Comparison of ENCODE assay signal across 8 cellular contexts in the genomic region with DNA sequence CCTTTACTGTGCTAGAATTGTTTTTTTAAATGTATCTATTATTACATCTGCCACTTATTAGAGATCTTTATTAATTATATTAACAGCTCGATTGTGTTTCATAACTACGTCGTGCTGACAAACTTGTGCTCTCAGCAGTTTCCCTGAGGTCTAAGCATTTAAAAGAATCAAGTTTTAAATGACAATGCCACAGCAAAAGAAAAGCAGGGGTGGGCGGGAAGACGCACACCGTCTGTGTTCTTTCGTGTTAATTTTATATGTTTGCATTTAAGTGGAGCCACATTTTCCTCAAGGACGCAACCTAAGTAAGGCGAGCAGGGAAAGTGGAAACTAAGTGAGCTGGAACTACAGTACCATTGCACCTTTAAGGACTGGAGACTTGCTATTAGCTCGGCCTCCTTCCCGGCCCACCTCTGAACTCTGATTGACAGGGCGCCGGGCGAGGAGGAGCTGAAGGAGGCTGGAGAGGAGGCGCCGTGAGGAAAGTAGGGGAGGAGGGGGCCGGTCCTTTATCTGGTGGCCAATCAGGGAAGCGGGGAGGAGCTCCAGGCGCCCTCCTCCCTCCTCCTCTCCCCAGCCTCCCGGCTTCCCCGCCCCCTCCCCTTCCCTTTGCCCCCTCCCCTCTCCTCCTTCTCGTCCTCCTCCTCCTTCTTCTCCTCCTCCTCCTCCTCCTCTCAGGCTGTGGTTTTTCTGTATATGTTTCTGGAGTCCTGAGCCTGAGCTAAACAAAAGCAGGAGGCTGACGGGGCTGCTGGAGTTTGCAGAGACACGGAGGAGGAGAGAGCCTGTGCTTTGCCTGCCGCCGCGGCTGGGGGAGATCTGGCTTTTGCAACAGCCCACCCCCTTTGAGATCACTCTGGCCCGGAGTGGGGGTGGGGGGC. TPM values are rescaled to one million over a fixed set of nuclear protein-coding genes. Genes with fewer than 3 reads are reported as not detected.
A peak's percentile ranks its signal among the peaks of the same experiment; 100 is the strongest.
DNase-seq lines count a peak whose midpoint lies in the region; ATAC-seq and TF ChIP-seq lines count a peak whose summit lies in the region.

A gene (plus strand): TSS at position 724 of the 881 bp plus-strand sequence.

- H3K27me3 ChIP-seq in iPS-15b (ENCODE audit: control insufficient read depth, insufficient read depth, low read length) (no peaks in the 10 kb centered on the region), gastrocnemius medialis (no peaks in the 10 kb centered on the region)

- H3K9ac ChIP-seq in iPS-15b (ENCODE audit: low read depth, low read length): peak within 1 kb of the TSS; percentile 86

- TF ChIP-seq POLR2A in gastrocnemius medialis (IDR thresholded peaks at IDR 0.05): peak; percentile 66 to 92

- H3K9me3 ChIP-seq in iPS-15b (ENCODE audit: control insufficient read depth, insufficient read depth, low read length) (no peaks in the 10 kb centered on the region), gastrocnemius medialis (no peaks in the 10 kb centered on the region)

- H3K36me3 ChIP-seq in iPS-15b (ENCODE audit: control insufficient read depth, insufficient read depth, low read length) (no peaks in the 10 kb centered on the region), gastrocnemius medialis (no peaks in the 10 kb centered on the region)

- TF ChIP-seq CTCF in gastrocnemius medialis (IDR thresholded peaks at IDR 0.05 in 4 of 5, conservative IDR thresholded peaks at IDR 0.05 in 1 of 5): peak in 1 of 5 experiments; percentile 2

- intact Hi-C loops in gastrocnemius medialis (cut with DNase I; ENCODE audit: low total_unique reads): loop anchor here (2.0 kb wide), 1 partner anchor 44 kb away; no protein-coding TSS in a partner anchor

- in situ Hi-C loops in T47D (cut with HindIII; ENCODE audit: low pct_unique_long_range_greater_than_20kb, low sequenced_read_pairs) (no loop called here), gastrocnemius medialis (cut with MboI; ENCODE audit: low sequenced_read_pairs in 4 of 4) (loop anchor here in 1 of 4 donors (5.0 kb wide), 1 partner anchor 234 kb away; no protein-coding TSS in a partner anchor)

- DNase-seq in NCI-H2107 (lab: John Stamatoyannopoulos, UW) (peak; percentile 98), UCSD-AML1 (lab: John Stamatoyannopoulos, UW; ENCODE audit: unreplicated experiment) (peak; percentile 86), T47D (ENCODE audit: low read depth in 1 of 2, low spot score in 1 of 2) (peak; percentile 85 to 100), gastrocnemius medialis (peak; percentile 99), AML-193 (lab: John Stamatoyannopoulos, UW) (no peak)

- peak; percentile 100 for ATAC-seq in GM18511 (IDR thresholded peaks at IDR 0.05; ENCODE audit: unreplicated experiment)
- peak; percentile 100 for ATAC-seq in HG03045 (IDR thresholded peaks at IDR 0.05; ENCODE audit: unreplicated experiment)
- ATAC-seq in gastrocnemius medialis: peak; percentile 93 to 96

- H3K4me1 ChIP-seq in iPS-15b (ENCODE audit: control insufficient read depth, insufficient read depth, low read length) (peaks cover 17% of the 10 kb centered on the region), gastrocnemius medialis (peaks cover 16 to 18% of the 10 kb centered on the region in 2 donors)

- H3K4me3 ChIP-seq in iPS-15b (ENCODE audit: low read depth, low read length) (peak within 1 kb of the TSS; percentile 72), gastrocnemius medialis (peak within 1 kb of the TSS; percentile 72 to 94 (median 82))

- peak within 1 kb of the TSS; percentile 89 to 92 (median 90) for H3K27ac ChIP-seq in gastrocnemius medialis

RNA-seq across cellular contexts. Expression of the gene that starts here (rescaled TPM):
- 10 to 100 TPM; 21.7 to 36.5 (median 29.0) TPM for total RNA-seq in gastrocnemius medialis

Comparison
In these comparisons a context has a peak if more than half of its experiments do, and no peak if none do; other contexts are left out.
1. DNase-seq: peak in NCI-H2107 (single experiment), UCSD-AML1 (single experiment), T47D (2 of 2) and gastrocnemius medialis (2 of 2); none in AML-193 (0 of 2).
2. Peak in every context shown above with its lines, with median percentiles within 50 percentile points of each other: ATAC-seq.